30 cellular contexts compared by ENCODE assay signal in genomic region chrX:5528057-5528456, GRCh38.
"Had no signal": no experiment of that assay in that cellular context is flagged by ENCODE, and none has a peak within 500 bp of the region (broad histone marks: within the 10 kb centered on the region; RNA-seq: fewer than 3 reads in every experiment).

No MANE protein-coding gene starts in this region.

- ATAC-seq: activated CD4-positive, alpha-beta T cell treated with anti-CD3 and anti-CD28 coated beads for 36 hours; activated CD4-positive, CD25-positive, alpha-beta regulatory T cell treated with anti-CD3 and anti-CD28 coated beads, Interleukin-2, amount 50 U/mL, for 24 hours; activated naive CD8-positive, alpha-beta T cell treated with anti-CD3 and anti-CD28 coated beads, Interleukin-2, amount 50 U/mL, for 24 hours; activated T-cell treated with anti-CD3 and anti-CD28 coated beads, Interleukin-2, amount 50 U/mL, for 4 hours; Panc1; WTC11 had no signal

- H3K36me3 ChIP-seq: brain microvascular endothelial cell, cardiac muscle cell, SJSA1 had no signal

- H3K9me3 ChIP-seq: SJSA1 had no signal

- DNase-seq: activated CD4-positive, alpha-beta T cell treated with anti-CD3 and anti-CD28 coated beads for 36 hours; activated CD4-positive, alpha-beta T cell treated with anti-CD3 and anti-CD28 coated beads, Interleukin-2, amount 10 ng/mL, durations not matched to agents 7 days and 5 days; activated CD4-positive, alpha-beta T cell treated with anti-CD3 and anti-CD28 coated beads, Interleukin-2, amount 50 U/mL, for 48 hours; activated CD8-positive, alpha-beta memory T cell treated with anti-CD3 and anti-CD28 coated beads, Interleukin-2, amount 50 U/mL, for 4 hours; activated effector memory CD4-positive, alpha-beta T cell treated with Interleukin-2 at 50 U/mL for 16 hours; activated naive CD4-positive, alpha-beta T cell treated with anti-CD3 and anti-CD28 coated beads, Interleukin-2, amount 10 ng/mL, durations not matched to agents 7 days and 5 days; activated naive CD8-positive, alpha-beta T cell treated with anti-CD3 and anti-CD28 coated beads, Interleukin-2, amount 50 U/mL, for 24 hours; activated T-cell treated with anti-CD3 and anti-CD28 coated beads for 4 hours; activated T-cell treated with anti-CD3 and anti-CD28 coated beads, Interleukin-2, amount 50 U/mL, for 4 hours; anterior cingulate cortex; brain microvascular endothelial cell; NCI-H1092 treated with DMSO at 0.1 percent for 48 hours; NCI-H146; NCI-H187; NCI-H2029 treated with DMSO at 0.1 percent for 48 hours; NCI-H2107; NCI-H226; NCI-H446 treated with DMSO at 0.1 percent for 48 hours; NCI-H524; NCI-H69; NCI-H82; SHP77 treated with DMSO at 0.1 percent for 48 hours; SK-N-SH had no signal

- H3K27ac ChIP-seq: brain microvascular endothelial cell, cardiac muscle cell, coronary artery, KMS-11, SJSA1 had no signal

- H3K4me1 ChIP-seq: SJSA1 had no signal

- H3K27me3 ChIP-seq: brain microvascular endothelial cell, cardiac muscle cell, SJSA1 had no signal

- H3K4me3 ChIP-seq: cardiac muscle cell, coronary artery, SJSA1 had no signal
